Comparison of ENCODE assay signal across 25 cellular contexts in the genomic region with DNA sequence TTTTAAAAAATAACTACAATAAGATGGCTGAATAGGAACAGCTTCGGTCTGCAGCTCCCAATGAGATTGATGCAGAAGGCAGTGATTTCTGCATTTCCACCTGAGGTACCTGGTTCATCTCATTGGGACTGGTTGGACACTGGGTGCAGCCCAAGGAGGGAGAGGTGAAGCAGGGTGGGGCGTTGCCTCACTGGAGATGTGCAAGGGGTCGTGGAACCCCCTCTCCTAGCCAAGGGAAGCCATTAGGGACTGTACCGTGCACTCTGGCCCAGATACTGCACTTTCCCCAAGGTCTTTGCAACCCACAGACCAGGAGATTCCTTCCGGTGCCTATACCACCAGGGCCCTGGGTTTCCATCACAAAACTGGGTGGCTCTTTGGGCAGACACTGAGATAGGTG.
"Had no signal": no experiment of that assay in that cellular context is flagged by ENCODE, and none has a peak within 500 bp of the region (broad histone marks: within the 10 kb centered on the region; RNA-seq: fewer than 3 reads in every experiment).

No MANE protein-coding gene starts in this region.

- H3K4me1 Mint-ChIP-seq: activated CD4-positive, alpha-beta T cell treated with anti-CD3 and anti-CD28 coated beads for 36 hours; activated CD4-positive, alpha-beta T cell treated with anti-CD3 and anti-CD28 coated beads, Interleukin-2, amount 10 ng/mL, durations not matched to agents 7 days and 5 days; activated naive CD4-positive, alpha-beta T cell treated with anti-CD3 and anti-CD28 coated beads, Interleukin-2, amount 50 U/mL, for 24 hours; activated naive CD8-positive, alpha-beta T cell treated with anti-CD3 and anti-CD28 coated beads, Interleukin-2, amount 10 ng/mL, durations not matched to agents 7 days and 5 days; central memory CD8-positive, alpha-beta T cell had no signal

- H3K9ac ChIP-seq: KMS-11 had no signal

- DNase-seq: activated CD4-positive, alpha-beta T cell treated with anti-CD3 and anti-CD28 coated beads for 36 hours; activated CD4-positive, alpha-beta T cell treated with anti-CD3 and anti-CD28 coated beads, Interleukin-2, amount 10 ng/mL, durations not matched to agents 7 days and 5 days; activated CD4-positive, alpha-beta T cell treated with anti-CD3 and anti-CD28 coated beads, Interleukin-2, amount 50 U/mL, for 48 hours; activated CD8-positive, alpha-beta T cell treated with anti-CD3 and anti-CD28 coated beads, Interleukin-2, amount 10 ng/mL, durations not matched to agents 7 days and 5 days; activated gamma-delta T cell; activated naive CD4-positive, alpha-beta T cell treated with Interleukin-2 at 50 U/mL for 16 hours; activated naive CD8-positive, alpha-beta T cell treated with anti-CD3 and anti-CD28 coated beads, Interleukin-2, amount 10 ng/mL, durations not matched to agents 7 days and 5 days; activated T-cell treated with anti-CD3 and anti-CD28 coated beads, Interleukin-2, amount 50 U/mL, for 24 hours; amygdala; NCI-H1105; NCI-H1436; NCI-H1694; NCI-H1930; NCI-H2081 treated with DMSO at 0.1 percent for 48 hours; NCI-H526; NCI-H748 treated with DMSO at 0.1 percent for 48 hours; SIG-M5 had no signal

- H3K4me3 Mint-ChIP-seq: activated CD4-positive, alpha-beta T cell treated with anti-CD3 and anti-CD28 coated beads for 36 hours; activated CD4-positive, alpha-beta T cell treated with anti-CD3 and anti-CD28 coated beads, Interleukin-2, amount 10 ng/mL, durations not matched to agents 7 days and 5 days; activated CD8-positive, alpha-beta T cell treated with anti-CD3 and anti-CD28 coated beads, Interleukin-2, amount 10 ng/mL, durations not matched to agents 7 days and 5 days; activated naive CD4-positive, alpha-beta T cell treated with anti-CD3 and anti-CD28 coated beads, Interleukin-2, amount 50 U/mL, for 24 hours; activated naive CD8-positive, alpha-beta T cell treated with anti-CD3 and anti-CD28 coated beads, Interleukin-2, amount 10 ng/mL, durations not matched to agents 7 days and 5 days; activated T-cell treated with anti-CD3 and anti-CD28 coated beads, Interleukin-2, amount 50 U/mL, for 24 hours; central memory CD8-positive, alpha-beta T cell had no signal

- H3K4me3 ChIP-seq: ascending aorta, cardiac muscle cell had no signal

- ATAC-seq: activated CD4-positive, alpha-beta T cell treated with anti-CD3 and anti-CD28 coated beads for 36 hours; activated CD8-positive, alpha-beta T cell treated with anti-CD3 and anti-CD28 coated beads, Interleukin-2, amount 10 ng/mL, durations not matched to agents 7 days and 5 days; Right ventricle myocardium inferior had no signal

- H3K9me3 Mint-ChIP-seq: activated naive CD4-positive, alpha-beta T cell treated with anti-CD3 and anti-CD28 coated beads, Interleukin-2, amount 50 U/mL, for 24 hours; activated T-cell treated with anti-CD3 and anti-CD28 coated beads, Interleukin-2, amount 50 U/mL, for 24 hours had no signal

- H3K27me3 Mint-ChIP-seq: activated CD4-positive, alpha-beta T cell treated with anti-CD3 and anti-CD28 coated beads, Interleukin-2, amount 10 ng/mL, durations not matched to agents 7 days and 5 days; activated naive CD8-positive, alpha-beta T cell treated with anti-CD3 and anti-CD28 coated beads, Interleukin-2, amount 10 ng/mL, durations not matched to agents 7 days and 5 days; activated T-cell treated with anti-CD3 and anti-CD28 coated beads, Interleukin-2, amount 50 U/mL, for 24 hours; central memory CD8-positive, alpha-beta T cell had no signal

- H3K27me3 ChIP-seq: ascending aorta, cardiac muscle cell had no signal

- H3K4me2 ChIP-seq: KMS-11 had no signal

- H3K27ac Mint-ChIP-seq: activated CD4-positive, alpha-beta T cell treated with anti-CD3 and anti-CD28 coated beads for 36 hours; activated CD4-positive, alpha-beta T cell treated with anti-CD3 and anti-CD28 coated beads, Interleukin-2, amount 10 ng/mL, durations not matched to agents 7 days and 5 days; activated CD8-positive, alpha-beta T cell treated with anti-CD3 and anti-CD28 coated beads, Interleukin-2, amount 10 ng/mL, durations not matched to agents 7 days and 5 days; activated naive CD4-positive, alpha-beta T cell treated with anti-CD3 and anti-CD28 coated beads, Interleukin-2, amount 50 U/mL, for 24 hours; activated naive CD8-positive, alpha-beta T cell treated with anti-CD3 and anti-CD28 coated beads, Interleukin-2, amount 10 ng/mL, durations not matched to agents 7 days and 5 days; activated T-cell treated with anti-CD3 and anti-CD28 coated beads, Interleukin-2, amount 50 U/mL, for 24 hours; activated T-helper 2 cell treated with anti-CD3 and anti-CD28 coated beads, Interferon-gamma antibody, Interleukin-2, Interleukin-4, amounts not matched to agents 10 μg/mL and 5 μg/mL and 100 μg/mL, durations not matched to agents 14 hours and 24 hours and 36 hours had no signal

- H3K9me3 ChIP-seq: ascending aorta had no signal

- H3K27ac ChIP-seq: ascending aorta, cardiac muscle cell, KMS-11, RWPE1 had no signal

- H3K36me3 ChIP-seq: ascending aorta, cardiac muscle cell had no signal

- H3K36me3 Mint-ChIP-seq: activated naive CD4-positive, alpha-beta T cell treated with anti-CD3 and anti-CD28 coated beads, Interleukin-2, amount 50 U/mL, for 24 hours; activated naive CD8-positive, alpha-beta T cell treated with anti-CD3 and anti-CD28 coated beads, Interleukin-2, amount 10 ng/mL, durations not matched to agents 7 days and 5 days had no signal

- H3K4me1 ChIP-seq: ascending aorta had no signal
